Comparison of ENCODE assay signal across 13 cellular contexts in the genomic region with DNA sequence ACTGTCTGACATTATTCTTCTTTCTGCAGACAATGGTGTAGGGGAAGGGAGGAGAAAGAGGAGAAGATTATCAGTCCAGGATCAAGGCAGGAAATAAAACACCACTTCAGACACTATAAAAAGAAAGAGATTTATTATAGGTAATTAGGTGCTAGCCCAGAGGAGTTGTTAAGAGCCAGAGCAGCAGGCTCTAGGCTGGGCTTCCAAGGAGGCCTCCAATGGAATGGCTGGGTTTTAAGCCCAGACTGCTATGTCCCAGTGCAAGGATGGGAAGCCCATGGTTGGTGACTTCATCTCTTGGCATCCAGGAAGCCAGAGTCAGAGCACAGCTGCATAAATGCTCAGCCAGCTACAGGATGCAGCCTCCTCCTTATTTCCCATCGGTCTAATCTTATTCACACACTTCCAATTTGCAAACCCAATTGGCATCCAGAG.
DNase-seq lines count a peak whose midpoint lies in the region; ATAC-seq and TF ChIP-seq lines count a peak whose summit lies in the region.
"Had no signal": no experiment of that assay in that cellular context is flagged by ENCODE, and none has a peak within 500 bp of the region (broad histone marks: within the 10 kb centered on the region; RNA-seq: fewer than 3 reads in every experiment).

No MANE protein-coding gene starts in this region.

- peaks cover 8 to 36% of the 10 kb centered on the region in 2 donors for H3K27me3 Mint-ChIP-seq in CD8-positive, alpha-beta memory T cell
- H3K27me3 Mint-ChIP-seq: type B pancreatic cell had no signal

- no peaks in the 10 kb centered on the region for H3K9me3 ChIP-seq in colonic mucosa
- H3K9me3 ChIP-seq in left lung, result peaks cover 0 to 2% of the 10 kb centered on the region in 2 donors
- no peaks in the 10 kb centered on the region for H3K9me3 ChIP-seq in CD8-positive, alpha-beta memory T cell (ENCODE audit: low read length)

- CTCF ChIA-PET in CD8-positive, alpha-beta memory T cell (lab: Charles Lee), result no interaction called here

- no peak overlapping the region for H3K4me3 Mint-ChIP-seq in CD8-positive, alpha-beta memory T cell
- H3K4me3 Mint-ChIP-seq: activated CD4-positive, alpha-beta T cell treated with anti-CD3 and anti-CD28 coated beads, Interleukin-2, amount 10 ng/mL, durations not matched to agents 24 days and 14 days; type B pancreatic cell had no signal

- peaks cover 0 to 20% (median 14%) of the 10 kb centered on the region in 5 donors for H3K9me3 Mint-ChIP-seq in CD8-positive, alpha-beta memory T cell

- no peak overlapping the region for H3K9ac ChIP-seq in colonic mucosa (ENCODE audit: low read depth in 2 of 2, low read length in 2 of 2)

- POLR2A ChIA-PET in CD8-positive, alpha-beta memory T cell (lab: Charles Lee), result no interaction called here

- H3K36me3 ChIP-seq in colonic mucosa, result no peaks in the 10 kb centered on the region
- no peaks in the 10 kb centered on the region for H3K36me3 ChIP-seq in left lung
- no peaks in the 10 kb centered on the region for H3K36me3 ChIP-seq in CD8-positive, alpha-beta memory T cell (ENCODE audit: insufficient read depth, low read length)

- ATAC-seq in left lung (peak; percentile 51), HG02884 (IDR thresholded peaks at IDR 0.05; ENCODE audit: unreplicated experiment) (no peak)

- H3K27ac ChIP-seq in colonic mucosa (no peak overlapping the region), left lung (no peak overlapping the region)
- no peak overlapping the region for H3K27ac ChIP-seq in CD8-positive, alpha-beta memory T cell (ENCODE audit: low read depth, low read length)

- no peak overlapping the region for H3K27ac Mint-ChIP-seq in CD8-positive, alpha-beta memory T cell
- H3K27ac Mint-ChIP-seq: activated CD4-positive, alpha-beta T cell treated with anti-CD3 and anti-CD28 coated beads, Interleukin-2, amount 10 ng/mL, durations not matched to agents 24 days and 14 days; type B pancreatic cell had no signal

- no peak for TF ChIP-seq CTCF in AG09309 (IDR thresholded peaks at IDR 0.05; ENCODE audit: control insufficient read depth, insufficient read depth, low read depth, low read length, missing control alignments)
- TF ChIP-seq CTCF in colonic mucosa (IDR thresholded peaks at IDR 0.05), result no peak
- TF ChIP-seq CTCF in left lung (IDR thresholded peaks at IDR 0.05), result no peak

- H3K27me3 ChIP-seq in colonic mucosa, result no peaks in the 10 kb centered on the region
- H3K27me3 ChIP-seq in left lung, result no peaks in the 10 kb centered on the region
- H3K27me3 ChIP-seq in CD8-positive, alpha-beta memory T cell (ENCODE audit: insufficient read depth, low read length, poor library complexity, severe bottlenecking), result no peaks in the 10 kb centered on the region

- intact Hi-C loops in colonic mucosa (cut with DNase I), result no loop called here
- intact Hi-C loops in left lung (cut with DNase I), result no loop called here

- no peaks in the 10 kb centered on the region for H3K4me1 ChIP-seq in colonic mucosa
- H3K4me1 ChIP-seq in left lung, result no peaks in the 10 kb centered on the region
- no peaks in the 10 kb centered on the region for H3K4me1 ChIP-seq in CD8-positive, alpha-beta memory T cell (ENCODE audit: insufficient read depth, low read length)

- peaks cover 0 to 6% (median 6%) of the 10 kb centered on the region in 3 donors for H3K36me3 Mint-ChIP-seq in CD8-positive, alpha-beta memory T cell
- H3K36me3 Mint-ChIP-seq: type B pancreatic cell had no signal

- H3K4me3 ChIP-seq in AG09309 (ENCODE audit: control insufficient read depth, low read depth, low read length), result no peak overlapping the region
- H3K4me3 ChIP-seq in colonic mucosa, result no peak overlapping the region
- H3K4me3 ChIP-seq in left lung, result no peak overlapping the region
- H3K4me3 ChIP-seq in CD8-positive, alpha-beta memory T cell (ENCODE audit: low read length), result no peak overlapping the region

- H3K4me1 Mint-ChIP-seq in CD8-positive, alpha-beta memory T cell, result no peaks in the 10 kb centered on the region
- H3K4me1 Mint-ChIP-seq: activated CD4-positive, alpha-beta T cell treated with anti-CD3 and anti-CD28 coated beads, Interleukin-2, amount 10 ng/mL, durations not matched to agents 24 days and 14 days had no signal

- DNase-seq in AG09309 (ENCODE audit: low read depth), result peak; percentile 59
- DNase-seq in HS-5 (ENCODE audit: low read depth), result peak; percentile 74
- peak; percentile 28 for DNase-seq in colonic mucosa
- DNase-seq in left lung, result no peak
- DNase-seq in CD8-positive, alpha-beta memory T cell, result no peak
- DNase-seq in NCI-H524 treated with DMSO at 0.1 percent for 48 hours (lab: John Stamatoyannopoulos, UW), result no peak
- DNase-seq in activated T-cell treated with anti-CD3 and anti-CD28 coated beads, Interleukin-2, amount 50 U/mL, for 1 hour, result no peak
- DNase-seq: activated CD4-positive, alpha-beta T cell treated with anti-CD3 and anti-CD28 coated beads, Interleukin-2, amount 10 ng/mL, durations not matched to agents 24 days and 14 days; activated naive CD4-positive, alpha-beta T cell treated with anti-CD3 and anti-CD28 coated beads, Interleukin-2, amount 50 U/mL, for 16 hours; NCI-H446; posterior cingulate gyrus had no signal

Comparison
In these comparisons a context has a peak if more than half of its experiments do, and no peak if none do; other contexts are left out.
1. DNase-seq: peak in AG09309 (single experiment), HS-5 (single experiment) and colonic mucosa (single experiment); none in left lung (0 of 2), CD8-positive, alpha-beta memory T cell (0 of 5), NCI-H524 treated with DMSO at 0.1 percent for 48 hours (single experiment) and activated T-cell treated with anti-CD3 and anti-CD28 coated beads, Interleukin-2, amount 50 U/mL, for 1 hour (single experiment).